11 cellular contexts compared by ENCODE assay signal in the genomic region with DNA sequence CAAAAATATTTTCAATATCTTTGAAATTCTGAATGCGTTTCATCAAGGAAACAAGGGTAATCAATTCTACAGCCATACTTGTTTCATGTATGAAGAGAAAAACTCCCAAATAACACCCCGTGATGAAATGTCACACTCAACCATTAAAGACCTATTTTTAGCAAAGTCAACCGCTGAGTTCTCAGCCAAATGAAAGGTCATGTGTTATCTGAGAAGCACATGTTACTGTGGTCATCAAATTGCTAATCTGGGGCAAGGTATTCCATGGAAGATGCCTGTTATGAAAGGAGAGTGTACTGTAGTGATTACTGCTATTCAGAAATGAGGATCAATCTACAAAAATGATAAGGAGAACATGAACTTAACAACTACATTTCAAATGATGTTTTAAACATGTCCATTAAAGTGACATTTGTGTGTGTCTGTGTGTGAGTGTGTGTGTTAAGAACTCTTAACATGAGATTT.
A peak's percentile ranks its signal among the peaks of the same experiment; 100 is the strongest.
DNase-seq lines count a peak whose midpoint lies in the region; ATAC-seq, FAIRE-seq and TF ChIP-seq lines count a peak whose summit lies in the region.
"Had no signal": no experiment of that assay in that cellular context is flagged by ENCODE, and none has a peak within 500 bp of the region (broad histone marks: within the 10 kb centered on the region; RNA-seq: fewer than 3 reads in every experiment).

No MANE protein-coding gene starts in this region.

- no peak overlapping the region for H3K4me3 ChIP-seq in CD8-positive, alpha-beta T cell (ENCODE audit: low read depth, low read length)

- no peak overlapping the region for H3K27ac ChIP-seq in CD8-positive, alpha-beta T cell (ENCODE audit: low read depth, low read length)

- H3K36me3 Mint-ChIP-seq in CD8-positive, alpha-beta T cell: peaks cover 14% of the 10 kb centered on the region
- peaks cover 29% of the 10 kb centered on the region for H3K36me3 Mint-ChIP-seq in activated naive CD8-positive, alpha-beta T cell treated with anti-CD3 and anti-CD28 coated beads, Interleukin-2, amount 10 ng/mL, durations not matched to agents 7 days and 5 days

- intact Hi-C loops in CD8-positive, alpha-beta T cell (cut with DNase I, micrococcal nuclease): no loop called here

- FAIRE-seq in GM19239 (lab: Jason Lieb, UNC) (peak; percentile 98), HTR-8/SVneo (lab: Jason Lieb, UNC) (no peak)
- FAIRE-seq: islet of Langerhans had no signal

- H3K4me1 ChIP-seq in CD8-positive, alpha-beta T cell (ENCODE audit: insufficient read depth, low read length): peaks cover 17% of the 10 kb centered on the region

- no peaks in the 10 kb centered on the region for H3K27me3 Mint-ChIP-seq in CD8-positive, alpha-beta T cell (ENCODE audit: low read depth)
- no peaks in the 10 kb centered on the region for H3K27me3 Mint-ChIP-seq in activated naive CD8-positive, alpha-beta T cell treated with anti-CD3 and anti-CD28 coated beads, Interleukin-2, amount 10 ng/mL, durations not matched to agents 7 days and 5 days

- peaks cover 41% of the 10 kb centered on the region for H3K4me1 Mint-ChIP-seq in CD8-positive, alpha-beta T cell (ENCODE audit: low read depth)
- H3K4me1 Mint-ChIP-seq in activated naive CD8-positive, alpha-beta T cell treated with anti-CD3 and anti-CD28 coated beads, Interleukin-2, amount 10 ng/mL, durations not matched to agents 7 days and 5 days: peaks cover 38% of the 10 kb centered on the region

- no peaks in the 10 kb centered on the region for H3K36me3 ChIP-seq in CD8-positive, alpha-beta T cell (ENCODE audit: insufficient read depth, low read length)

- H3K27me3 ChIP-seq in CD8-positive, alpha-beta T cell (ENCODE audit: insufficient read depth, low read length): no peaks in the 10 kb centered on the region

- H3K9me3 Mint-ChIP-seq in CD8-positive, alpha-beta T cell: no peaks in the 10 kb centered on the region
- H3K9me3 Mint-ChIP-seq in activated naive CD8-positive, alpha-beta T cell treated with anti-CD3 and anti-CD28 coated beads, Interleukin-2, amount 10 ng/mL, durations not matched to agents 7 days and 5 days: peaks cover 2% of the 10 kb centered on the region

- H3K4me3 Mint-ChIP-seq in CD8-positive, alpha-beta T cell: no peak overlapping the region
- no peak overlapping the region for H3K4me3 Mint-ChIP-seq in activated naive CD8-positive, alpha-beta T cell treated with anti-CD3 and anti-CD28 coated beads, Interleukin-2, amount 10 ng/mL, durations not matched to agents 7 days and 5 days

- DNase-seq in CD8-positive, alpha-beta T cell: no peak
- DNase-seq in GM19239 (ENCODE audit: insufficient read length, low spot score) (no peak), HTR-8/SVneo (ENCODE audit: insufficient read length, low spot score) (no peak), G401 (ENCODE audit: low spot score) (no peak)
- no peak for DNase-seq in activated naive CD8-positive, alpha-beta T cell treated with anti-CD3 and anti-CD28 coated beads, Interleukin-2, amount 10 ng/mL, durations not matched to agents 7 days and 5 days
- no peak for DNase-seq in stimulated activated CD4-positive, alpha-beta T cell treated with anti-CD3 and anti-CD28 coated beads, Interleukin-2, amount 100 ng/mL, for 24 hours
- DNase-seq in stimulated activated CD4-positive, alpha-beta T cell treated with anti-CD3 and anti-CD28 coated beads, Interleukin-12 subunit alpha, Interleukin-12 subunit beta, amount 100 ng/mL, for 4 hours: no peak
- DNase-seq: cerebellar nuclear complex, T-helper 2 cell had no signal

- no peak for TF ChIP-seq CTCF in CD8-positive, alpha-beta T cell (IDR thresholded peaks at IDR 0.05)

- no peak for ATAC-seq in CD8-positive, alpha-beta T cell
- ATAC-seq in HG03354 (IDR thresholded peaks at IDR 0.05; ENCODE audit: poor library complexity, severe bottlenecking, unreplicated experiment): peak; percentile 60
- ATAC-seq in activated naive CD8-positive, alpha-beta T cell treated with anti-CD3 and anti-CD28 coated beads, Interleukin-2, amount 10 ng/mL, durations not matched to agents 7 days and 5 days (ENCODE audit: low read depth): no peak

- POLR2A ChIA-PET in CD8-positive, alpha-beta T cell (lab: Charles Lee): interaction anchor here (0.9 to 1.0 kb wide), 2 partner anchors 12 kb away, joined by 3 to 4 read pairs; no protein-coding TSS in a partner anchor
- POLR2A ChIA-PET in activated naive CD8-positive, alpha-beta T cell treated with anti-CD3 and anti-CD28 coated beads, Interleukin-2, amount 10 ng/mL, durations not matched to agents 7 days and 5 days (lab: Charles Lee): no interaction called here

- in situ Hi-C loops in G401 (cut with HindIII; ENCODE audit: low sequenced_read_pairs): no loop called here

- H3K27ac Mint-ChIP-seq in CD8-positive, alpha-beta T cell: peak overlapping the region; percentile 37
- H3K27ac Mint-ChIP-seq in activated naive CD8-positive, alpha-beta T cell treated with anti-CD3 and anti-CD28 coated beads, Interleukin-2, amount 10 ng/mL, durations not matched to agents 7 days and 5 days: peak overlapping the region; percentile 46

- CTCF ChIA-PET in CD8-positive, alpha-beta T cell (lab: Charles Lee): no interaction called here

- no peaks in the 10 kb centered on the region for H3K9me3 ChIP-seq in CD8-positive, alpha-beta T cell (ENCODE audit: low read length)
